In genomic region chr1:54950361-54951163, GRCh38 we compare ENCODE assay signal across 8 cellular contexts. TPM values are rescaled to one million over a fixed set of nuclear protein-coding genes. Genes with fewer than 3 reads are reported as not detected.
A peak's percentile ranks its signal among the peaks of the same experiment; 100 is the strongest.
DNase-seq lines count a peak whose midpoint lies in the region; ATAC-seq and TF ChIP-seq lines count a peak whose summit lies in the region.

No MANE protein-coding gene starts in this region.

- DNase-seq in COLO829 (ENCODE audit: low spot score) (peak; percentile 85), HCT116 (ENCODE audit: low read depth, low spot score) (peak; percentile 60), NCI-H226 (peak; percentile 63), ecto neural progenitor cell (ENCODE audit: low spot score) (peak; percentile 82), lower leg skin (ENCODE audit: low spot score in 2 of 2) (peak; percentile 87 to 96)
- peak; percentile 88 for DNase-seq in activated CD4-positive, alpha-beta T cell treated with anti-CD3 and anti-CD28 coated beads, Interleukin-2, amount 10 ng/mL, durations not matched to agents 24 days and 14 days
- DNase-seq in stimulated activated CD4-positive, alpha-beta T cell treated with anti-CD3 and anti-CD28 coated beads, Interleukin-4, amount 100 ng/mL, for 48 hours (ENCODE audit: low read depth in 2 of 2): peak; percentile 21 to 45

- ATAC-seq in HCT116: peak; percentile 84
- ATAC-seq in GM21381 (IDR thresholded peaks at IDR 0.05; ENCODE audit: unreplicated experiment): no peak

- POLR2A ChIA-PET in HCT116 (lab: Charles Lee): interaction anchor here (1.0 to 1.1 kb wide), 2 partner anchors 30 to 71 kb away, joined by 3 to 4 read pairs; partner anchors contain the start of gene TMEM61

- H3K27me3 Mint-ChIP-seq in activated CD4-positive, alpha-beta T cell treated with anti-CD3 and anti-CD28 coated beads, Interleukin-2, amount 10 ng/mL, durations not matched to agents 24 days and 14 days: peaks cover 3% of the 10 kb centered on the region

- no peak overlapping the region for H3K27ac Mint-ChIP-seq in activated CD4-positive, alpha-beta T cell treated with anti-CD3 and anti-CD28 coated beads, Interleukin-2, amount 10 ng/mL, durations not matched to agents 24 days and 14 days

- H3K36me3 Mint-ChIP-seq in activated CD4-positive, alpha-beta T cell treated with anti-CD3 and anti-CD28 coated beads, Interleukin-2, amount 10 ng/mL, durations not matched to agents 24 days and 14 days (ENCODE audit: low read depth): no peaks in the 10 kb centered on the region

- RAD21 ChIA-PET in HCT116 (lab: Charles Lee; ENCODE audit: low non-redundant PET in 1 of 2, low total read pairs in 2 of 2, uncharacterized antibody in 2 of 2, unreplicated experiment in 2 of 2): interaction anchor here (1.0 to 3.0 kb wide), 8 partner anchors 20 to 72 kb away, joined by 3 to 25 read pairs (median 7); no protein-coding TSS in a partner anchor

- peaks cover 6 to 31% of the 10 kb centered on the region in 2 experiments for H3K4me1 ChIP-seq in HCT116 (ENCODE audit: control insufficient read depth in 1 of 2, insufficient read depth in 2 of 2, low read length in 2 of 2)

- no peaks in the 10 kb centered on the region for H3K9me2 ChIP-seq in HCT116 (ENCODE audit: insufficient read depth)

- H3K4me2 ChIP-seq in HCT116 (ENCODE audit: low read length): peak overlapping the region; percentile 59

- TF ChIP-seq CTCF in HCT116 (IDR thresholded peaks at IDR 0.05 in 2 of 3, conservative IDR thresholded peaks at IDR 0.05 in 1 of 3; ENCODE audit: borderline replicate concordance in 1 of 3, insufficient read depth in 1 of 3, low read depth in 2 of 3, low read length in 2 of 3): peak; percentile 68 to 95 (median 74)
- peak in 1 of 3 donors; percentile 46 for TF ChIP-seq CTCF in lower leg skin (IDR thresholded peaks at IDR 0.05)

- intact Hi-C loops in HCT116 (cut with micrococcal nuclease) (loop anchor here (1.0 kb wide), 2 partner anchors 46 to 72 kb away; no protein-coding TSS in a partner anchor), lower leg skin (cut with DNase I; ENCODE audit: low total_unique reads) (no loop called here)
- intact Hi-C loops in activated CD4-positive, alpha-beta T cell treated with anti-CD3 and anti-CD28 coated beads, Interleukin-2, amount 10 ng/mL, durations not matched to agents 24 days and 14 days (cut with micrococcal nuclease): loop anchor here (1.0 to 5.0 kb wide), 3 partner anchors 46 to 1632 kb away; no protein-coding TSS in a partner anchor

- TF ChIP-seq POLR2A in HCT116 (IDR thresholded peaks at IDR 0.05; ENCODE audit: borderline replicate concordance, extremely low read depth, insufficient read depth, insufficient read length) (no peak), lower leg skin (IDR thresholded peaks at IDR 0.05) (no peak)

- no TSS peak for BruUV-seq in HCT116 (replicated peaks; lab: Mats Ljungman, UMichigan)

- CTCF ChIA-PET in HCT116 (lab: Charles Lee): interaction anchor here (0.7 to 4.4 kb wide), 15 partner anchors 9 to 85 kb away, joined by 3 to 85 read pairs (median 7); partner anchors contain the start of gene BSND

- H2AFZ ChIP-seq in HCT116 (ENCODE audit: low read depth, low read length, poor library complexity, severe bottlenecking): peak overlapping the region; percentile 89

- H3K79me2 ChIP-seq in HCT116 (ENCODE audit: insufficient read depth, low read length): no peaks in the 10 kb centered on the region

- no peaks in the 10 kb centered on the region for H4K20me1 ChIP-seq in HCT116 (ENCODE audit: insufficient read depth)

- H3K36me3 ChIP-seq in HCT116 (ENCODE audit: control insufficient read depth in 1 of 2, insufficient read depth in 2 of 2, low read length in 2 of 2): no peaks in the 10 kb centered on the region

- TF ChIP-seq RAD21 in HCT116 (IDR thresholded peaks at IDR 0.05; ENCODE audit: low read depth): peak; percentile 97

- H3K9ac ChIP-seq in HCT116 (ENCODE audit: low read length): peak overlapping the region; percentile 30; the same call in 1 of the 2 replicates

- WGBS in lower leg skin, 2 donors: 26 to 27% methylated on average over 25 to 27 of the region's 27 CpGs

- no peaks in the 10 kb centered on the region for H3K27me3 ChIP-seq in HCT116 (ENCODE audit: insufficient read depth, low read length)

- no peaks in the 10 kb centered on the region for H3K9me3 Mint-ChIP-seq in activated CD4-positive, alpha-beta T cell treated with anti-CD3 and anti-CD28 coated beads, Interleukin-2, amount 10 ng/mL, durations not matched to agents 24 days and 14 days

- peak overlapping the region in 1 of 2 experiments; percentile 8; a peak in 1 of 4 replicates for H3K4me3 ChIP-seq in HCT116 (replicated peaks in 1 of 2; ENCODE audit: low read depth in 1 of 2, low read length in 2 of 2)
- no peak overlapping the region for H3K4me3 ChIP-seq in lower leg skin (ENCODE audit: low read depth, poor library complexity, severe bottlenecking)

- H3K9me3 ChIP-seq in HCT116 (ENCODE audit: control insufficient read depth in 1 of 2, insufficient read depth in 1 of 2, low read depth in 1 of 2, low read length in 2 of 2): no peaks in the 10 kb centered on the region

- H3K4me1 Mint-ChIP-seq in activated CD4-positive, alpha-beta T cell treated with anti-CD3 and anti-CD28 coated beads, Interleukin-2, amount 10 ng/mL, durations not matched to agents 24 days and 14 days: peaks cover 13% of the 10 kb centered on the region

- no peak overlapping the region; the same call in 1 of the 2 replicates for H3K27ac ChIP-seq in HCT116 (ENCODE audit: low read depth, low read length)

- no peak overlapping the region for H3K4me3 Mint-ChIP-seq in activated CD4-positive, alpha-beta T cell treated with anti-CD3 and anti-CD28 coated beads, Interleukin-2, amount 10 ng/mL, durations not matched to agents 24 days and 14 days

TF ChIP-seq in HCT116, 20 proteins besides CTCF, POLR2A, EP300 and RAD21:
- TF ChIP-seq YY1 (IDR thresholded peaks at IDR 0.05; ENCODE audit: extremely low read depth, insufficient replicate concordance, low read depth, low read length) (peak; percentile 73), TCF7L2 (IDR thresholded peaks at IDR 0.05; ENCODE audit: borderline replicate concordance, extremely low read depth, insufficient read depth, insufficient read length) (no peak), ZFX (IDR thresholded peaks at IDR 0.05) (peak; percentile 38; the same call in 1 of the 2 replicates), REST (IDR thresholded peaks at IDR 0.05; ENCODE audit: low read depth) (no peak), FOSL1 (IDR thresholded peaks at IDR 0.05; ENCODE audit: low read depth) (no peak), ELF1 (IDR thresholded peaks at IDR 0.05; ENCODE audit: borderline replicate concordance, low read depth) (no peak), JUND (IDR thresholded peaks at IDR 0.05) (no peak)

RNA-seq across cellular contexts. Expression of gene TMEM61, which starts 29.9 kb away (rescaled TPM):
- total RNA-seq in HCT116 (2021; ENCODE audit: unreplicated experiment) (4.4 TPM), lower leg skin (1 to 10 TPM; 3.1 to 4.6 (median 4.4) TPM)
- polyA plus RNA-seq in HCT116 (2012): 6.1 and 6.5 TPM in 2 replicates
- total RNA-seq in activated CD4-positive, alpha-beta T cell treated with anti-CD3 and anti-CD28 coated beads, Interleukin-2, amount 10 ng/mL, durations not matched to agents 24 days and 14 days: not detected in 2 replicates

RNA-seq across cellular contexts. Expression of gene BSND, which starts 48.2 kb away (rescaled TPM):
- not detected for total RNA-seq in HCT116 (2021; ENCODE audit: unreplicated experiment)
- polyA plus RNA-seq in HCT116 (2012): not detected in 2 replicates
- total RNA-seq in activated CD4-positive, alpha-beta T cell treated with anti-CD3 and anti-CD28 coated beads, Interleukin-2, amount 10 ng/mL, durations not matched to agents 24 days and 14 days: not detected in 2 replicates
- total RNA-seq in lower leg skin: not detected

Comparison
In these comparisons a context has a peak if more than half of its experiments do, and no peak if none do; other contexts are left out.
1. DNase-seq: peak in every context shown above with its lines; median percentile 92 in lower leg skin; 88 in activated CD4-positive, alpha-beta T cell treated with anti-CD3 and anti-CD28 coated beads, Interleukin-2, amount 10 ng/mL, durations not matched to agents 24 days and 14 days; 85 in COLO829; 82 in ecto neural progenitor cell; 63 in NCI-H226; 60 in HCT116; 33 in stimulated activated CD4-positive, alpha-beta T cell treated with anti-CD3 and anti-CD28 coated beads, Interleukin-4, amount 100 ng/mL, for 48 hours.